1 cellular context compared by ENCODE assay signal in genomic region chr6:47454713-47455396, GRCh38.
TF ChIP-seq lines count a peak whose summit lies in the region.

No MANE protein-coding gene starts in this region.

TF ChIP-seq in K562, 482 proteins besides CTCF, POLR2A, EP300 and RAD21:
- TF ChIP-seq NFYB (IDR thresholded peaks at IDR 0.05; ENCODE audit: extremely low read depth, insufficient read length) (no peak), TFAM (CRISPR knock-in tag; conservative IDR thresholded peaks at IDR 0.05) (no peak), ZNF174 (CRISPR knock-in tag; IDR thresholded peaks at IDR 0.05) (no peak), ZNF184 (CRISPR knock-in tag; IDR thresholded peaks at IDR 0.05) (no peak), ZFP91 (CRISPR knock-in tag; IDR thresholded peaks at IDR 0.05) (no peak), MXI1 (IDR thresholded peaks at IDR 0.05; ENCODE audit: low read depth, low read length) (no peak)
